25 cellular contexts compared by ENCODE assay signal in genomic region chr1:167362638-167363037, GRCh38.
"Had no signal": no experiment of that assay in that cellular context is flagged by ENCODE, and none has a peak within 500 bp of the region (broad histone marks: within the 10 kb centered on the region; RNA-seq: fewer than 3 reads in every experiment).

No MANE protein-coding gene starts in this region.

- H3K27ac ChIP-seq: lower lobe of right lung, neural progenitor cell, neutrophil, ovary, right atrium auricular region, right lobe of liver, tibial nerve, uterus had no signal

- H3K9ac ChIP-seq: neural progenitor cell had no signal

- H3K4me1 ChIP-seq: lower lobe of right lung, right atrium auricular region, right lobe of liver, uterus had no signal

- DNase-seq: kidney glomerular epithelial cell; left cardiac atrium; lower lobe of right lung; mammary epithelial cell; mesenchymal stem cell; naive thymus-derived CD8-positive, alpha-beta T cell; occipital lobe; ovary; right lobe of liver; stimulated activated CD4-positive, alpha-beta T cell treated with anti-CD3 and anti-CD28 coated beads, Interleukin-1b, Interleukin-23, amount 100 ng/mL, for 48 hours; stimulated activated CD4-positive, alpha-beta T cell treated with anti-CD3 and anti-CD28 coated beads, Interleukin-2, amount 100 ng/mL, for 48 hours; stimulated activated CD4-positive, alpha-beta T cell treated with anti-CD3 and anti-CD28 coated beads, Interleukin-4, amount 100 ng/mL, for 4 hours; stimulated activated CD8-positive, alpha-beta memory T cell treated with anti-CD3 and anti-CD28 coated beads, Interleukin-4, amount 100 ng/mL, for 48 hours; stimulated activated naive CD4-positive, alpha-beta T cell treated with Interleukin-2 at 50 U/mL for 16 hours; stimulated activated naive CD8-positive, alpha-beta T cell treated with anti-CD3 and anti-CD28 coated beads, Interleukin-15, amount 100 ng/mL, for 72 hours; substantia nigra; uterus had no signal

- H3K9me3 ChIP-seq: lower lobe of right lung, neutrophil, ovary, right atrium auricular region, right lobe of liver, uterus had no signal

- H2AFZ ChIP-seq: neural progenitor cell had no signal

- H3K27me3 ChIP-seq: neural progenitor cell, neutrophil, ovary, right atrium auricular region, right lobe of liver, tibial nerve, uterus had no signal

- H3K36me3 ChIP-seq: neural progenitor cell, ovary, right atrium auricular region, uterus had no signal

- H3K4me3 ChIP-seq: lower lobe of right lung, neural progenitor cell, ovary, right atrium auricular region, right lobe of liver, smooth muscle cell, tibial nerve, uterus had no signal

- FAIRE-seq: keratinocyte had no signal

- ATAC-seq: left cardiac atrium; left lobe of liver; lower lobe of right lung; naive thymus-derived CD8-positive, alpha-beta T cell; right lobe of liver; stimulated activated memory B cell treated with anti-CD40 and anti-IgM and Interleukin-4, amounts not matched to agents 10 μg/mL and 1 μg/mL and 100 μg/mL, for 72 hours; stimulated activated naive CD8-positive, alpha-beta T cell treated with anti-CD3 and anti-CD28 coated beads, Interleukin-15, amount 100 ng/mL, for 72 hours had no signal

- H3K4me2 ChIP-seq: neural progenitor cell, smooth muscle cell had no signal
